In the genomic region with DNA sequence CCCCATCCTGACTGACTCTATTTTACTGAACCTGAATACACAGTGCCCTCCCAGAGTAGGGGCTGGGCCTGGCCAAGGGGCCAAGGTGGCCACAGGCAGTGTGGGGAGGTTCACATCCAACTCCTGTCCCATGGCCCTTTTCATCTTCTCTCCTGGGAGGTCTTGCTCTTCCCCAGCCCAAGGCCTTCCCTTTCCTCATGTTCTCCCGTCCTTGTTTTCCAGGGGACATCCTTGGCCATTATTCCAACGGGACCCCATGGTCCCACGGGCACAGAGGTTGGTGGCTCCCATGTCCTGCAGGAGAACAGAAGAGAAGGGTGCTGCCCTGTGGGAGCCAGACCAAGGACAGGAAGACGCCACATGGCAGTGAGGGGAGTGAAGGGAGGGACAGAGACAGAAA, we compare ENCODE assay signal across 19 cellular contexts. TPM values are rescaled to one million over a fixed set of nuclear protein-coding genes. Genes with fewer than 3 reads are reported as not detected.
DNase-seq lines count a peak whose midpoint lies in the region; ATAC-seq and TF ChIP-seq lines count a peak whose summit lies in the region.
"Had no signal": no experiment of that assay in that cellular context is flagged by ENCODE, and none has a peak within 500 bp of the region (broad histone marks: within the 10 kb centered on the region; RNA-seq: fewer than 3 reads in every experiment).

No MANE protein-coding gene starts in this region.

- H3K36me3 ChIP-seq in PC-9 (ENCODE audit: low read depth) (peaks cover 12% of the 10 kb centered on the region; the same call in 1 of the 2 replicates), colonic mucosa (no peaks in the 10 kb centered on the region), upper lobe of right lung (no peaks in the 10 kb centered on the region)
- H3K36me3 ChIP-seq: BE2C, tibial artery, WERI-Rb-1 had no signal

- peaks cover 55% of the 10 kb centered on the region for H3K4me1 Mint-ChIP-seq in mesothelial cell of epicardium

- peak overlapping the region; percentile 75 for H3K4me2 ChIP-seq in PC-9

- no peaks in the 10 kb centered on the region for H3K9me2 ChIP-seq in PC-9 (ENCODE audit: insufficient read depth)

- H3K27ac ChIP-seq in PC-9 (peak overlapping the region; percentile 100), colonic mucosa (peak overlapping the region; percentile 64), upper lobe of right lung (peak overlapping the region; percentile 68)
- H3K27ac ChIP-seq: WERI-Rb-1 had no signal

- peak overlapping the region; percentile 67 for H3K27ac Mint-ChIP-seq in mesothelial cell of epicardium
- H3K27ac Mint-ChIP-seq: activated CD4-positive, alpha-beta memory T cell treated with anti-CD3 and anti-CD28 coated beads for 36 hours; stimulated activated effector memory CD8-positive, alpha-beta T cell treated with anti-CD3 and anti-CD28 coated beads, Interleukin-12 subunit alpha, Interleukin-12 subunit beta, amount 100 ng/mL, for 72 hours; T-helper 17 cell had no signal

- peaks cover 7% of the 10 kb centered on the region for H3K36me3 Mint-ChIP-seq in mesothelial cell of epicardium
- H3K36me3 Mint-ChIP-seq: activated CD4-positive, alpha-beta memory T cell treated with anti-CD3 and anti-CD28 coated beads for 36 hours; stimulated activated effector memory CD8-positive, alpha-beta T cell treated with anti-CD3 and anti-CD28 coated beads, Interleukin-12 subunit alpha, Interleukin-12 subunit beta, amount 100 ng/mL, for 72 hours had no signal

- POLR2A ChIA-PET in PC-9 (lab: Charles Lee; ENCODE audit: unreplicated experiment) = interaction anchor here (0.8 kb wide), 1 partner anchor 10 kb away, joined by 10 read pairs; the partner anchor contains the start of gene MALL

- H3K27me3 ChIP-seq in PC-9 (ENCODE audit: insufficient read depth, low read depth) = no peaks in the 10 kb centered on the region
- no peaks in the 10 kb centered on the region for H3K27me3 ChIP-seq in colonic mucosa
- H3K27me3 ChIP-seq in upper lobe of right lung = no peaks in the 10 kb centered on the region
- H3K27me3 ChIP-seq: BE2C had no signal

- intact Hi-C loops in PC-9 (cut with micrococcal nuclease; ENCODE audit: unreplicated experiment) (no loop called here), colonic mucosa (cut with DNase I) (no loop called here), upper lobe of right lung (cut with DNase I) (no loop called here)

- peaks cover 28% of the 10 kb centered on the region for H3K9me3 Mint-ChIP-seq in mesothelial cell of epicardium
- H3K9me3 Mint-ChIP-seq: activated CD4-positive, alpha-beta memory T cell treated with anti-CD3 and anti-CD28 coated beads for 36 hours; stimulated activated effector memory CD8-positive, alpha-beta T cell treated with anti-CD3 and anti-CD28 coated beads, Interleukin-12 subunit alpha, Interleukin-12 subunit beta, amount 100 ng/mL, for 72 hours had no signal

- H3K4me3 Mint-ChIP-seq in mesothelial cell of epicardium = no peak overlapping the region
- H3K4me3 Mint-ChIP-seq: activated CD4-positive, alpha-beta memory T cell treated with anti-CD3 and anti-CD28 coated beads for 36 hours; stimulated activated effector memory CD8-positive, alpha-beta T cell treated with anti-CD3 and anti-CD28 coated beads, Interleukin-12 subunit alpha, Interleukin-12 subunit beta, amount 100 ng/mL, for 72 hours; T-helper 17 cell had no signal

- BruUV-seq in PC-9 (replicated peaks; lab: Mats Ljungman, UMichigan) = TSS peak; percentile 27

- no peak for DNase-seq in PC-9
- DNase-seq in colonic mucosa = no peak
- DNase-seq in mesothelial cell of epicardium (ENCODE audit: low spot score in 2 of 2, unreplicated experiment in 2 of 2) = no peak
- no peak for DNase-seq in upper lobe of right lung
- DNase-seq in RKO (ENCODE audit: low spot score) = no peak
- no peak for DNase-seq in retina
- DNase-seq: activated CD4-positive, alpha-beta memory T cell treated with anti-CD3 and anti-CD28 coated beads for 36 hours; activated naive CD4-positive, alpha-beta T cell treated with anti-CD3 and anti-CD28 coated beads, Interleukin-2, amount 50 U/mL, for 16 hours; activated T-cell treated with anti-CD3 and anti-CD28 coated beads for 4 hours; BE2C; EL; midbrain; NCI-H526 treated with DMSO at 0.1 percent for 48 hours; SIG-M5; T-helper 17 cell; tibial artery; WERI-Rb-1 had no signal

- peak overlapping the region in 1 of 2 donors; percentile 22 for H3K9ac ChIP-seq in colonic mucosa (ENCODE audit: low read depth in 2 of 2, low read length in 2 of 2)

- H3K9me3 ChIP-seq in PC-9 (ENCODE audit: insufficient read depth, low read depth) = peaks cover 2% of the 10 kb centered on the region; the same call in 1 of the 2 replicates
- no peaks in the 10 kb centered on the region for H3K9me3 ChIP-seq in colonic mucosa
- H3K9me3 ChIP-seq in upper lobe of right lung = no peaks in the 10 kb centered on the region
- H3K9me3 ChIP-seq: BE2C, tibial artery had no signal

- no peak for TF ChIP-seq CTCF in PC-9 (conservative IDR thresholded peaks at IDR 0.05)
- no peak for TF ChIP-seq CTCF in colonic mucosa (IDR thresholded peaks at IDR 0.05)
- TF ChIP-seq CTCF in mesothelial cell of epicardium (IDR thresholded peaks at IDR 0.05; ENCODE audit: unreplicated experiment) = no peak
- no peak for TF ChIP-seq CTCF in upper lobe of right lung (IDR thresholded peaks at IDR 0.05)

- ATAC-seq in upper lobe of right lung = no peak
- ATAC-seq in HG03108 (IDR thresholded peaks at IDR 0.05; ENCODE audit: unreplicated experiment) = no peak
- ATAC-seq: stimulated activated effector memory CD8-positive, alpha-beta T cell treated with anti-CD3 and anti-CD28 coated beads, Interleukin-12 subunit alpha, Interleukin-12 subunit beta, amount 100 ng/mL, for 72 hours; T-helper 17 cell had no signal

- H3K4me1 ChIP-seq in PC-9 (replicated peaks; ENCODE audit: insufficient read depth) (peaks cover 93% of the 10 kb centered on the region), colonic mucosa (peaks cover 7% of the 10 kb centered on the region), upper lobe of right lung (peaks cover 33% of the 10 kb centered on the region)
- H3K4me1 ChIP-seq: BE2C had no signal

- H3F3A ChIP-seq in PC-9 (ENCODE audit: insufficient read depth, low read depth) = peaks cover 78% of the 10 kb centered on the region

- peaks cover 13% of the 10 kb centered on the region for H3K27me3 Mint-ChIP-seq in mesothelial cell of epicardium (ENCODE audit: low read depth)

- CTCF ChIA-PET in PC-9 (lab: Charles Lee) = interaction anchor here (0.9 kb wide), 1 partner anchor 11 kb away, joined by 3 read pairs; no protein-coding TSS in a partner anchor

- H3K4me3 ChIP-seq in PC-9 = peak overlapping the region; percentile 23; the same call in 1 of the 2 replicates
- no peak overlapping the region for H3K4me3 ChIP-seq in colonic mucosa
- H3K4me3 ChIP-seq in upper lobe of right lung = no peak overlapping the region
- H3K4me3 ChIP-seq: tibial artery had no signal

- H4K20me1 ChIP-seq in PC-9 (ENCODE audit: insufficient read depth) = no peaks in the 10 kb centered on the region

- H3K79me2 ChIP-seq in PC-9 (ENCODE audit: low read depth) = peaks cover 66% of the 10 kb centered on the region

- H2AFZ ChIP-seq in PC-9 = no peak overlapping the region

RNA-seq across cellular contexts. Expression of gene MALL, which starts 10.4 kb away (rescaled TPM):
- total RNA-seq in PC-9 (2021) (28.1 and 32.4 TPM in 2 replicates), colonic mucosa (100 to 1,000 TPM; 213 to 567 TPM), mesothelial cell of epicardium (4.8 to 5.4 TPM (median 4.9 TPM) in 3 replicates), upper lobe of right lung (154 TPM)
